8 cellular contexts compared by ENCODE assay signal in genomic region chr18:78309945-78310344, GRCh38.
"Had no signal": no experiment of that assay in that cellular context is flagged by ENCODE, and none has a peak within 500 bp of the region (broad histone marks: within the 10 kb centered on the region; RNA-seq: fewer than 3 reads in every experiment).

No MANE protein-coding gene starts in this region.

- H3K4me1 Mint-ChIP-seq: IgD-negative memory B cell had no signal

- H3K4me3 ChIP-seq: GM23248, HAP-1 had no signal

- H3K27ac ChIP-seq: GM23248, HL-60 had no signal

- H3K36me3 ChIP-seq: HAP-1 had no signal

- H3K4me1 ChIP-seq: HAP-1 had no signal

- H3K27me3 Mint-ChIP-seq: IgD-negative memory B cell had no signal

- H2AFZ ChIP-seq: GM23248 had no signal

- DNase-seq: GM23248, GOT3, HFFc6 had no signal

- H3K9ac ChIP-seq: GM23248 had no signal

- H3K9me3 ChIP-seq: HAP-1 had no signal

- ATAC-seq: HCT116, HepG2 had no signal

- H3K4me3 Mint-ChIP-seq: HFFc6, IgD-negative memory B cell had no signal

- H3K27ac Mint-ChIP-seq: HFFc6, IgD-negative memory B cell had no signal

- H3K36me3 Mint-ChIP-seq: IgD-negative memory B cell had no signal
